1 cellular context compared by ENCODE assay signal in the genomic region with DNA sequence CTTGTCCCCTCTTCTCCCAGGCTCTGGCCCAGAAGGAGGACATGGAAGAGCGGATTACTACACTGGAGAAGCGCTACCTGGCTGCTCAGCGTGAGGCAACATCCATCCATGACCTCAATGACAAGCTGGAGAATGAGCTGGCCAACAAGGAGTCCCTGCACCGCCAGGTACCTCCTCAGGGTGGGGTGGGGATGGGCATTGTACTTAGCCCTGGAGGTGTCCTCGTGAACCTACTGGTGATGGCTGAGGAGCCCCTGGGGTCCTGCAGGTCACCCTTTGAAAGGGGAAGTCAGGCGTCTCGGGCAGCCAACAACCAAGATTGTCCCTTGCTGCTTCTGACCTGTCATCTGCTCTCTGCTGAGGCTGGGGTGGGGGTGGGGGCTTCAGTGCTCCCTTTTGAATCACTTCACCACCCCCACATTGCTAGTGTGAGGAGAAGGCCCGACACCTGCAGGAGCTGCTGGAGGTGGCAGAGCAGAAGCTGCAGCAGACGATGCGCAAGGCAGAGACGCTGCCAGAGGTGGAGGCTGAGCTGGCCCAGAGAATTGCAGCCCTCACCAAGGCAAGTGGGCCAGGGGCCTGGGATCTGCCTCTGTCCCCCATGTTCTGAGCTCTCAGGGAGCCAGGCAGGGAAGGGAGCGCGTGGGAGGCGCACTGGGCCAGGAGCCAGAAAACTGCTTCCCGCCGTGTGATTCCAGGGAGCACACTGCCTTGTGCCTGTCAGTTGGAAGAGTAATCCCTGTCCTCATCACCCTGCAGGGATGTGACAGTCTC.
TF ChIP-seq lines count a peak whose summit lies in the region.

No MANE protein-coding gene starts in this region.

TF ChIP-seq in IMR-90, 13 proteins besides CTCF, POLR2A, EP300 and RAD21:
- TF ChIP-seq RFX5 (IDR thresholded peaks at IDR 0.05; ENCODE audit: low read depth, low read length) = no peak
- no peak for TF ChIP-seq FOS (IDR thresholded peaks at IDR 0.05; ENCODE audit: low read depth, low read length)
- TF ChIP-seq NFE2L2 (IDR thresholded peaks at IDR 0.05; ENCODE audit: low read depth, low read length) = no peak
- no peak for TF ChIP-seq MAFK (IDR thresholded peaks at IDR 0.05; ENCODE audit: low read depth, low read length)
- TF ChIP-seq BHLHE40 (IDR thresholded peaks at IDR 0.05; ENCODE audit: low read depth, low read length) = no peak
- no peak for TF ChIP-seq MXI1 (IDR thresholded peaks at IDR 0.05; ENCODE audit: borderline replicate concordance, low read depth, low read length)
TF ChIP-seq in IMR-90: peak in this region for 0.
